Comparison of ENCODE assay signal across 34 cellular contexts in genomic region chr10:102970941-102971340, GRCh38.
"Had no signal": no experiment of that assay in that cellular context is flagged by ENCODE, and none has a peak within 500 bp of the region (broad histone marks: within the 10 kb centered on the region; RNA-seq: fewer than 3 reads in every experiment).

No MANE protein-coding gene starts in this region.

- DNase-seq: activated effector memory CD4-positive, alpha-beta T cell treated with anti-CD3 and anti-CD28 coated beads, Interleukin-2, amount 50 U/mL, for 16 hours; activated effector memory CD4-positive, alpha-beta T cell treated with Interleukin-2 at 50 U/mL for 16 hours; activated gamma-delta T cell; activated gamma-delta T cell treated with Interleukin-2 at 50 U/mL for 16 hours; activated naive CD4-positive, alpha-beta T cell; activated naive CD4-positive, alpha-beta T cell treated with anti-CD3 and anti-CD28 coated beads for 36 hours; activated naive CD4-positive, alpha-beta T cell treated with anti-CD3 and anti-CD28 coated beads, Interleukin-2, amount 10 ng/mL, durations not matched to agents 7 days and 5 days; activated naive CD4-positive, alpha-beta T cell treated with anti-CD3 and anti-CD28 coated beads, Interleukin-2, amount 50 U/mL, for 16 hours; activated naive CD4-positive, alpha-beta T cell treated with Interleukin-2 at 50 U/mL for 16 hours; activated naive CD8-positive, alpha-beta T cell treated with anti-CD3 and anti-CD28 coated beads for 36 hours; activated naive CD8-positive, alpha-beta T cell treated with anti-CD3 and anti-CD28 coated beads, Interleukin-2, amount 10 ng/mL, durations not matched to agents 7 days and 5 days; activated naive CD8-positive, alpha-beta T cell treated with anti-CD3 and anti-CD28 coated beads, Interleukin-2, amount 50 U/mL, for 24 hours; activated T-cell treated with anti-CD3 and anti-CD28 coated beads, Interleukin-2, amount 50 U/mL, for 1 hour; activated T-cell treated with anti-CD3 and anti-CD28 coated beads, Interleukin-2, amount 50 U/mL, for 24 hours; activated T-cell treated with anti-CD3 and anti-CD28 coated beads, Interleukin-2, amount 50 U/mL, for 4 hours; activated T-cell treated with anti-CD3 and anti-CD28 coated beads, Interleukin-2, amount 50 U/mL, for 48 hours; activated T-cell treated with anti-CD3 and anti-CD28 coated beads, Interleukin-2, amount 50 U/mL, for 72 hours; amniotic stem cell; amygdala; anterior cingulate cortex; aorta; body of pancreas; brain microvascular endothelial cell; caudate nucleus; central memory CD4-positive, alpha-beta T cell; cerebellar nuclear complex had no signal

- H3K9me3 ChIP-seq: adrenal gland, ascending aorta, body of pancreas, breast epithelium had no signal

- H3K27me3 ChIP-seq: adrenal gland, ascending aorta, body of pancreas, brain microvascular endothelial cell, breast epithelium, cardiac muscle cell had no signal

- H3K4me3 ChIP-seq: adrenal gland, ascending aorta, body of pancreas, breast epithelium, cardiac muscle cell had no signal

- H3K27ac ChIP-seq: ascending aorta, body of pancreas, brain microvascular endothelial cell, breast epithelium, cardiac muscle cell had no signal

- H3K4me1 ChIP-seq: breast epithelium had no signal

- H3K36me3 ChIP-seq: adrenal gland, ascending aorta, brain microvascular endothelial cell, breast epithelium, cardiac muscle cell had no signal

- ATAC-seq: activated naive CD4-positive, alpha-beta T cell treated with anti-CD3 and anti-CD28 coated beads, Interleukin-2, amount 50 U/mL, for 72 hours; activated naive CD8-positive, alpha-beta T cell treated with anti-CD3 and anti-CD28 coated beads, Interleukin-2, amount 50 U/mL, for 24 hours; activated T-cell treated with anti-CD3 and anti-CD28 coated beads, Interleukin-2, amount 50 U/mL, for 4 hours; activated T-cell treated with anti-CD3 and anti-CD28 coated beads, Interleukin-2, amount 50 U/mL, for 72 hours; activated T-helper 17 cell treated with anti-CD3 and anti-CD28 coated beads, Interleukin-2, amount 50 U/mL, for 72 hours; body of pancreas had no signal

- FAIRE-seq: astrocyte, bronchial epithelial cell had no signal
